ENCODE assay signal across 11 cellular contexts in the genomic region with DNA sequence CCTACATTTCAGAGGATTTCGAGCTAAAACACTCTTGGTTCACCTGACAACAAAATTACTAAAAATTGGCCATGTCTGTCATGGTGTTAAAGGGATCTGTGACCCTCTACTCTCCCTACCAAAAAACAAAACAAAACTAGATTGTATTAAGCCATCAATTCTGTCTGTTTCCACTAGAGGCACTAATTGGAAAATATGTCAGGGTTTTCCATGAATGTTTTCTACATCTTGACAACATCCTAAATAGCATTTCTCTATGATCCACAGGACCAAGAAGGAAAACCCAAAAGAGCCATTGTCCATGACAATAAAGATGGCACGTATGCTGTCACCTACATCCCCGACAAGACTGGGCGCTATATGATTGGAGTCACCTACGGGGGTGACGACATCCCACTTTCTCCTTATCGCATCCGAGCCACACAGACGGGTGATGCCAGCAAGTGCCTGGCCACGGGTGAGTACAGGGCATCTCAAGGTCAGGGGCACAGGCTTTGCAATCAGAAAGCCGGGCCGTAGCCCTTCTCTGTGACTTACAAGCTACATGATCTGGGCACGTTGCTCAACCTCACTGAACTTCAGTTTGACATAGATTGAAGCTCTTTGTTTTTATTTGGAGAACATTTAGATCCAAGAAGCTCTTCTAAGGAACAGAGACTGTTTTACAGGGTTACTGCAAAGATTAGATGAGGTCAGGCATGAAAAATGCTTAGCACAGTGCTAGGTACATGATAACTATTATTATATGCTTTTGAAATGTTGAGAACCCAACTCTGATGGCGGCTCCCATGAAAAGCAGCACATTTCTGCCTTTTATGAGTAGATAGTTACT.
DNase-seq lines count a peak whose midpoint lies in the region; TF ChIP-seq lines count a peak whose summit lies in the region.
"Had no signal": no experiment of that assay in that cellular context is flagged by ENCODE, and none has a peak within 500 bp of the region (broad histone marks: within the 10 kb centered on the region; RNA-seq: fewer than 3 reads in every experiment).

No MANE protein-coding gene starts in this region.

- peaks cover 16% of the 10 kb centered on the region for H3K36me3 ChIP-seq in breast epithelium
- peaks cover 87% of the 10 kb centered on the region for H3K36me3 ChIP-seq in adipocyte (ENCODE audit: control insufficient read depth, insufficient read depth, low read length, severe bottlenecking)
- peaks cover 82% of the 10 kb centered on the region for H3K36me3 ChIP-seq in left ventricle myocardium inferior
- H3K36me3 ChIP-seq in uterus: no peaks in the 10 kb centered on the region

- TF ChIP-seq CTCF in MCF 10A (IDR thresholded peaks at IDR 0.05; ENCODE audit: unreplicated experiment): peak; percentile 16
- TF ChIP-seq CTCF in breast epithelium (IDR thresholded peaks at IDR 0.05): no peak
- TF ChIP-seq CTCF in left ventricle myocardium inferior (IDR thresholded peaks at IDR 0.05; ENCODE audit: borderline replicate concordance): peak; percentile 52
- TF ChIP-seq CTCF in uterus (IDR thresholded peaks at IDR 0.05): peak in 1 of 4 experiments; percentile 30

- CTCF ChIA-PET in MCF 10A (lab: Yijun Ruan, JAX): interaction anchor here (0.6 to 2.0 kb wide), 12 partner anchors 9 to 164 kb away, joined by 3 to 11 read pairs (median 4); no protein-coding TSS in a partner anchor

- H3K4me1 ChIP-seq in breast epithelium: no peaks in the 10 kb centered on the region
- H3K4me1 ChIP-seq in adipocyte (ENCODE audit: control insufficient read depth, insufficient read depth, low read length): peaks cover 13% of the 10 kb centered on the region
- H3K4me1 ChIP-seq in left ventricle myocardium inferior: peaks cover 15% of the 10 kb centered on the region
- H3K4me1 ChIP-seq in uterus: no peaks in the 10 kb centered on the region

- no peaks in the 10 kb centered on the region for H3K9me3 Mint-ChIP-seq in MCF 10A (ENCODE audit: unreplicated experiment)
- H3K9me3 Mint-ChIP-seq in activated T-helper 2 cell treated with anti-CD3 and anti-CD28 coated beads, Interferon-gamma antibody, Interleukin-2, Interleukin-4, amounts not matched to agents 10 μg/mL and 5 μg/mL and 100 μg/mL, durations not matched to agents 14 hours and 24 hours and 36 hours: no peaks in the 10 kb centered on the region
- no peaks in the 10 kb centered on the region for H3K9me3 Mint-ChIP-seq in activated CD4-positive, alpha-beta T cell treated with anti-CD3 and anti-CD28 coated beads, Interleukin-2, amount 10 ng/mL, durations not matched to agents 24 days and 14 days
- no peaks in the 10 kb centered on the region for H3K9me3 Mint-ChIP-seq in activated T-cell treated with anti-CD3 and anti-CD28 coated beads, Interleukin-2, amount 50 U/mL, for 24 hours
- H3K9me3 Mint-ChIP-seq: activated T-helper 17 cell treated with anti-CD3 and anti-CD28 coated beads, Interleukin-2, amount 50 U/mL, for 72 hours had no signal

- no peaks in the 10 kb centered on the region for H3K9me3 ChIP-seq in breast epithelium
- no peaks in the 10 kb centered on the region for H3K9me3 ChIP-seq in adipocyte (ENCODE audit: control insufficient read depth, low read length)
- H3K9me3 ChIP-seq in left ventricle myocardium inferior (replicated peaks): no peaks in the 10 kb centered on the region
- H3K9me3 ChIP-seq in uterus: no peaks in the 10 kb centered on the region

- POLR2A ChIA-PET in MCF 10A (lab: Yijun Ruan, JAX): interaction anchor here (1.4 kb wide), 1 partner anchor 26 kb away, joined by 3 read pairs; no protein-coding TSS in a partner anchor

- H3K27ac ChIP-seq in breast epithelium (no peak overlapping the region), left ventricle myocardium inferior (replicated peaks) (peak overlapping the region; percentile 75), uterus (peak overlapping the region; percentile 42 to 65)

- H3K4me3 Mint-ChIP-seq in MCF 10A (ENCODE audit: unreplicated experiment): no peak overlapping the region
- H3K4me3 Mint-ChIP-seq in activated T-helper 2 cell treated with anti-CD3 and anti-CD28 coated beads, Interferon-gamma antibody, Interleukin-2, Interleukin-4, amounts not matched to agents 10 μg/mL and 5 μg/mL and 100 μg/mL, durations not matched to agents 14 hours and 24 hours and 36 hours (ENCODE audit: low read depth): no peak overlapping the region
- no peak overlapping the region for H3K4me3 Mint-ChIP-seq in activated CD4-positive, alpha-beta T cell treated with anti-CD3 and anti-CD28 coated beads, Interleukin-2, amount 10 ng/mL, durations not matched to agents 24 days and 14 days
- H3K4me3 Mint-ChIP-seq in activated T-cell treated with anti-CD3 and anti-CD28 coated beads, Interleukin-2, amount 50 U/mL, for 24 hours: no peak overlapping the region
- H3K4me3 Mint-ChIP-seq: activated T-helper 17 cell treated with anti-CD3 and anti-CD28 coated beads, Interleukin-2, amount 50 U/mL, for 72 hours had no signal

- no peak overlapping the region for H3K9ac ChIP-seq in adipocyte (ENCODE audit: low read length)

- no peaks in the 10 kb centered on the region for H3K27me3 Mint-ChIP-seq in MCF 10A (ENCODE audit: insufficient read depth, unreplicated experiment)
- no peaks in the 10 kb centered on the region for H3K27me3 Mint-ChIP-seq in activated T-helper 2 cell treated with anti-CD3 and anti-CD28 coated beads, Interferon-gamma antibody, Interleukin-2, Interleukin-4, amounts not matched to agents 10 μg/mL and 5 μg/mL and 100 μg/mL, durations not matched to agents 14 hours and 24 hours and 36 hours (ENCODE audit: low read depth)
- H3K27me3 Mint-ChIP-seq in activated CD4-positive, alpha-beta T cell treated with anti-CD3 and anti-CD28 coated beads, Interleukin-2, amount 10 ng/mL, durations not matched to agents 24 days and 14 days: no peaks in the 10 kb centered on the region
- H3K27me3 Mint-ChIP-seq in activated T-cell treated with anti-CD3 and anti-CD28 coated beads, Interleukin-2, amount 50 U/mL, for 24 hours: no peaks in the 10 kb centered on the region
- H3K27me3 Mint-ChIP-seq: activated T-helper 17 cell treated with anti-CD3 and anti-CD28 coated beads, Interleukin-2, amount 50 U/mL, for 72 hours had no signal

- no peak for DNase-seq in MCF 10A (ENCODE audit: unreplicated experiment)
- DNase-seq in breast epithelium (ENCODE audit: low spot score in 2 of 2): no peak
- peak; percentile 11 for DNase-seq in adipocyte (ENCODE audit: low read depth)
- DNase-seq in left ventricle myocardium inferior: peak; percentile 42
- DNase-seq in uterus: no peak
- no peak for DNase-seq in activated T-helper 2 cell treated with anti-CD3 and anti-CD28 coated beads, Interferon-gamma antibody, Interleukin-2, Interleukin-4, amounts not matched to agents 10 μg/mL and 5 μg/mL and 100 μg/mL, durations not matched to agents 14 hours and 24 hours and 36 hours (ENCODE audit: low spot score)
- no peak for DNase-seq in activated CD4-positive, alpha-beta T cell treated with anti-CD3 and anti-CD28 coated beads, Interleukin-2, amount 10 ng/mL, durations not matched to agents 24 days and 14 days
- DNase-seq in activated T-cell treated with anti-CD3 and anti-CD28 coated beads, Interleukin-2, amount 50 U/mL, for 24 hours: no peak
- DNase-seq: islet precursor cell, NCI-H524 treated with DMSO at 0.1 percent for 48 hours had no signal

- TF ChIP-seq POLR2A in breast epithelium (IDR thresholded peaks at IDR 0.05) (no peak), uterus (IDR thresholded peaks at IDR 0.05) (no peak)

- no TSS peak for BruUV-seq in MCF 10A (replicated peaks; lab: Mats Ljungman, UMichigan)

- no peak overlapping the region for H3K4me3 ChIP-seq in breast epithelium
- no peak overlapping the region for H3K4me3 ChIP-seq in adipocyte (ENCODE audit: low read length)
- no peak overlapping the region for H3K4me3 ChIP-seq in left ventricle myocardium inferior
- H3K4me3 ChIP-seq in uterus: no peak overlapping the region

- peaks cover 98% of the 10 kb centered on the region for H3K36me3 Mint-ChIP-seq in MCF 10A (ENCODE audit: insufficient read depth, unreplicated experiment)
- peaks cover 43% of the 10 kb centered on the region for H3K36me3 Mint-ChIP-seq in activated T-helper 2 cell treated with anti-CD3 and anti-CD28 coated beads, Interferon-gamma antibody, Interleukin-2, Interleukin-4, amounts not matched to agents 10 μg/mL and 5 μg/mL and 100 μg/mL, durations not matched to agents 14 hours and 24 hours and 36 hours (ENCODE audit: low read depth)
- peaks cover 32% of the 10 kb centered on the region for H3K36me3 Mint-ChIP-seq in activated CD4-positive, alpha-beta T cell treated with anti-CD3 and anti-CD28 coated beads, Interleukin-2, amount 10 ng/mL, durations not matched to agents 24 days and 14 days (ENCODE audit: low read depth)
- H3K36me3 Mint-ChIP-seq in activated T-cell treated with anti-CD3 and anti-CD28 coated beads, Interleukin-2, amount 50 U/mL, for 24 hours (ENCODE audit: low read depth): peaks cover 79% of the 10 kb centered on the region

- no peaks in the 10 kb centered on the region for H3K4me1 Mint-ChIP-seq in MCF 10A (ENCODE audit: insufficient read depth, unreplicated experiment)
- no peaks in the 10 kb centered on the region for H3K4me1 Mint-ChIP-seq in activated T-helper 2 cell treated with anti-CD3 and anti-CD28 coated beads, Interferon-gamma antibody, Interleukin-2, Interleukin-4, amounts not matched to agents 10 μg/mL and 5 μg/mL and 100 μg/mL, durations not matched to agents 14 hours and 24 hours and 36 hours (ENCODE audit: low read depth)
- no peaks in the 10 kb centered on the region for H3K4me1 Mint-ChIP-seq in activated CD4-positive, alpha-beta T cell treated with anti-CD3 and anti-CD28 coated beads, Interleukin-2, amount 10 ng/mL, durations not matched to agents 24 days and 14 days
- no peaks in the 10 kb centered on the region for H3K4me1 Mint-ChIP-seq in activated T-cell treated with anti-CD3 and anti-CD28 coated beads, Interleukin-2, amount 50 U/mL, for 24 hours (ENCODE audit: low read depth)
- H3K4me1 Mint-ChIP-seq: activated T-helper 17 cell treated with anti-CD3 and anti-CD28 coated beads, Interleukin-2, amount 50 U/mL, for 72 hours had no signal

- H3K27ac Mint-ChIP-seq in MCF 10A (ENCODE audit: low read depth, unreplicated experiment): no peak overlapping the region
- no peak overlapping the region for H3K27ac Mint-ChIP-seq in activated T-helper 2 cell treated with anti-CD3 and anti-CD28 coated beads, Interferon-gamma antibody, Interleukin-2, Interleukin-4, amounts not matched to agents 10 μg/mL and 5 μg/mL and 100 μg/mL, durations not matched to agents 14 hours and 24 hours and 36 hours
- H3K27ac Mint-ChIP-seq in activated CD4-positive, alpha-beta T cell treated with anti-CD3 and anti-CD28 coated beads, Interleukin-2, amount 10 ng/mL, durations not matched to agents 24 days and 14 days: no peak overlapping the region
- no peak overlapping the region for H3K27ac Mint-ChIP-seq in activated T-cell treated with anti-CD3 and anti-CD28 coated beads, Interleukin-2, amount 50 U/mL, for 24 hours
- H3K27ac Mint-ChIP-seq: activated T-helper 17 cell treated with anti-CD3 and anti-CD28 coated beads, Interleukin-2, amount 50 U/mL, for 72 hours had no signal

- H3K27me3 ChIP-seq in breast epithelium: no peaks in the 10 kb centered on the region
- H3K27me3 ChIP-seq in adipocyte (replicated peaks; ENCODE audit: control insufficient read depth, insufficient read depth, low read length): no peaks in the 10 kb centered on the region
- H3K27me3 ChIP-seq in left ventricle myocardium inferior (ENCODE audit: low read depth): no peaks in the 10 kb centered on the region
- no peaks in the 10 kb centered on the region for H3K27me3 ChIP-seq in uterus

- intact Hi-C loops in MCF 10A (cut with micrococcal nuclease): no loop called here
- intact Hi-C loops in breast epithelium (cut with DNase I; ENCODE audit: low total_unique reads): no loop called here
- intact Hi-C loops in left ventricle myocardium inferior (cut with micrococcal nuclease): no loop called here
- intact Hi-C loops in uterus (cut with DNase I; ENCODE audit: low total_unique reads): no loop called here
- intact Hi-C loops in activated T-helper 2 cell treated with anti-CD3 and anti-CD28 coated beads, Interferon-gamma antibody, Interleukin-2, Interleukin-4, amounts not matched to agents 10 μg/mL and 5 μg/mL and 100 μg/mL, durations not matched to agents 14 hours and 24 hours and 36 hours (cut with micrococcal nuclease): no loop called here
- intact Hi-C loops in activated CD4-positive, alpha-beta T cell treated with anti-CD3 and anti-CD28 coated beads, Interleukin-2, amount 10 ng/mL, durations not matched to agents 24 days and 14 days (cut with micrococcal nuclease): no loop called here

Comparison
In these comparisons a context has a peak if more than half of its experiments do, and no peak if none do; other contexts are left out.
1. CTCF ChIP-seq: peak in MCF 10A (single experiment) and left ventricle myocardium inferior (single experiment); none in breast epithelium (0 of 3).
2. DNase-seq: peak in adipocyte (single experiment) and left ventricle myocardium inferior (single experiment); none in MCF 10A (single experiment), breast epithelium (0 of 2), uterus (0 of 2), activated T-helper 2 cell treated with anti-CD3 and anti-CD28 coated beads, Interferon-gamma antibody, Interleukin-2, Interleukin-4, amounts not matched to agents 10 μg/mL and 5 μg/mL and 100 μg/mL, durations not matched to agents 14 hours and 24 hours and 36 hours (single experiment), activated CD4-positive, alpha-beta T cell treated with anti-CD3 and anti-CD28 coated beads, Interleukin-2, amount 10 ng/mL, durations not matched to agents 24 days and 14 days (single experiment) and activated T-cell treated with anti-CD3 and anti-CD28 coated beads, Interleukin-2, amount 50 U/mL, for 24 hours (single experiment).
3. H3K27ac ChIP-seq: peak in left ventricle myocardium inferior (single experiment) and uterus (2 of 2); none in breast epithelium (0 of 2).